Comparison of ENCODE assay signal across 1 cellular context in genomic region chr2:64767670-64768425, GRCh38.
TF ChIP-seq lines count a peak whose summit lies in the region.

No MANE protein-coding gene starts in this region.

TF ChIP-seq in HepG2, 621 proteins besides CTCF, POLR2A, EP300 and RAD21 (continued from another document and continues in another):
- no peak for TF ChIP-seq RNF219 (CRISPR knock-in tag; IDR thresholded peaks at IDR 0.05)
- no peak for TF ChIP-seq NFE2 (CRISPR knock-in tag; IDR thresholded peaks at IDR 0.05)
- TF ChIP-seq ZC3H4 (CRISPR knock-in tag; IDR thresholded peaks at IDR 0.05; ENCODE audit: borderline replicate concordance), result no peak
- no peak for TF ChIP-seq ZNF660 (CRISPR knock-in tag; IDR thresholded peaks at IDR 0.05; ENCODE audit: borderline replicate concordance, low read depth)
- no peak for TF ChIP-seq SATB2 (CRISPR knock-in tag; IDR thresholded peaks at IDR 0.05)
- TF ChIP-seq ZNF619 (CRISPR knock-in tag; IDR thresholded peaks at IDR 0.05), result peak; percentile 86; the same call in 1 of the 2 replicates
- TF ChIP-seq CENPX (CRISPR knock-in tag; IDR thresholded peaks at IDR 0.05), result no peak
- no peak for TF ChIP-seq ZFP62 (CRISPR knock-in tag; IDR thresholded peaks at IDR 0.05)
- TF ChIP-seq ISX (CRISPR knock-in tag; conservative IDR thresholded peaks at IDR 0.05), result no peak
- peak; percentile 69; the same call in 1 of the 2 replicates for TF ChIP-seq AHR (CRISPR knock-in tag; IDR thresholded peaks at IDR 0.05)
- TF ChIP-seq NR2C2 (CRISPR knock-in tag; IDR thresholded peaks at IDR 0.05; ENCODE audit: borderline replicate concordance), result peak; percentile 20; the same call in 1 of the 2 replicates
- TF ChIP-seq ZBTB20 (CRISPR knock-in tag; IDR thresholded peaks at IDR 0.05; ENCODE audit: borderline replicate concordance, low read depth), result 0 out of 2 replicates have a peak, but pooled peaks have one; percentile 14
- no peak; the same call in 1 of the 2 replicates for TF ChIP-seq TFDP2 (CRISPR knock-in tag; IDR thresholded peaks at IDR 0.05)
- TF ChIP-seq RFXAP (CRISPR knock-in tag; IDR thresholded peaks at IDR 0.05; ENCODE audit: borderline replicate concordance), result no peak
- 0 out of 2 replicates have a peak, but pooled peaks have one; percentile 21 for TF ChIP-seq ZNF550 (CRISPR knock-in tag; IDR thresholded peaks at IDR 0.05; ENCODE audit: borderline replicate concordance)
- no peak for TF ChIP-seq SKI (IDR thresholded peaks at IDR 0.05; ENCODE audit: partially characterized antibody)
- no peak for TF ChIP-seq PRPF4 (IDR thresholded peaks at IDR 0.05; ENCODE audit: low read depth, low read length, poor library complexity, severe bottlenecking)
- TF ChIP-seq PBX2 (CRISPR knock-in tag; IDR thresholded peaks at IDR 0.05), result no peak
- no peak for TF ChIP-seq MXI1 (IDR thresholded peaks at IDR 0.05; ENCODE audit: borderline replicate concordance, low read depth, low read length)
- no peak for TF ChIP-seq MYNN (CRISPR knock-in tag; IDR thresholded peaks at IDR 0.05; ENCODE audit: low read depth)
- TF ChIP-seq NAIF1 (CRISPR knock-in tag; IDR thresholded peaks at IDR 0.05; ENCODE audit: borderline replicate concordance), result no peak
- TF ChIP-seq ZIK1 (CRISPR knock-in tag; IDR thresholded peaks at IDR 0.05; ENCODE audit: borderline replicate concordance, low read depth), result no peak
- TF ChIP-seq KLF13 (CRISPR knock-in tag; IDR thresholded peaks at IDR 0.05), result no peak
- no peak for TF ChIP-seq CAMTA2 (CRISPR knock-in tag; IDR thresholded peaks at IDR 0.05; ENCODE audit: borderline replicate concordance)
- no peak for TF ChIP-seq ZBTB34 (CRISPR knock-in tag; IDR thresholded peaks at IDR 0.05)
- TF ChIP-seq ZNF605 (CRISPR knock-in tag; IDR thresholded peaks at IDR 0.05), result no peak
- TF ChIP-seq SSRP1 (CRISPR knock-in tag; IDR thresholded peaks at IDR 0.05), result no peak
- no peak for TF ChIP-seq ZNF777 (CRISPR knock-in tag; IDR thresholded peaks at IDR 0.05)
- TF ChIP-seq YEATS4 (CRISPR knock-in tag; IDR thresholded peaks at IDR 0.05; ENCODE audit: borderline replicate concordance), result peak; percentile 31; the same call in 1 of the 2 replicates
- no peak for TF ChIP-seq ZNF251 (CRISPR knock-in tag; IDR thresholded peaks at IDR 0.05)
- TF ChIP-seq ZNF414 (CRISPR knock-in tag; IDR thresholded peaks at IDR 0.05), result no peak
- TF ChIP-seq SRF (IDR thresholded peaks at IDR 0.05; ENCODE audit: low read depth, low read length), result no peak
- no peak for TF ChIP-seq NFATC3 (CRISPR knock-in tag; IDR thresholded peaks at IDR 0.05)
- TF ChIP-seq ZNF772 (CRISPR knock-in tag; IDR thresholded peaks at IDR 0.05), result no peak
- TF ChIP-seq ZNF350 (CRISPR knock-in tag; IDR thresholded peaks at IDR 0.05; ENCODE audit: borderline replicate concordance, low read depth), result peak; percentile 70; the same call in 1 of the 2 replicates
- no peak for TF ChIP-seq ZBTB21 (CRISPR knock-in tag; IDR thresholded peaks at IDR 0.05)
- TF ChIP-seq MTF2 (CRISPR knock-in tag; IDR thresholded peaks at IDR 0.05; ENCODE audit: borderline replicate concordance), result peak; percentile 83; the same call in 1 of the 2 replicates
- no peak for TF ChIP-seq ZNF510 (CRISPR knock-in tag; IDR thresholded peaks at IDR 0.05; ENCODE audit: low read depth)
- TF ChIP-seq TEF (CRISPR knock-in tag; IDR thresholded peaks at IDR 0.05), result no peak
- TF ChIP-seq PHB2 (IDR thresholded peaks at IDR 0.05; ENCODE audit: partially characterized antibody), result no peak
- TF ChIP-seq ZBTB2 (CRISPR knock-in tag; IDR thresholded peaks at IDR 0.05; ENCODE audit: low read depth), result 0 out of 2 replicates have a peak, but pooled peaks have one; percentile 35
- TF ChIP-seq CENPBD1 (CRISPR knock-in tag; IDR thresholded peaks at IDR 0.05; ENCODE audit: borderline replicate concordance, low read depth), result no peak
- no peak for TF ChIP-seq CREB3 (CRISPR knock-in tag; IDR thresholded peaks at IDR 0.05)
- no peak for TF ChIP-seq KLF6 (CRISPR knock-in tag; IDR thresholded peaks at IDR 0.05)
- no peak for TF ChIP-seq TP53 (CRISPR knock-in tag; conservative IDR thresholded peaks at IDR 0.05)
- TF ChIP-seq RBM39 (IDR thresholded peaks at IDR 0.05; ENCODE audit: low read depth, low read length, poor library complexity, severe bottlenecking), result peak; percentile 29
- TF ChIP-seq POLR2AphosphoS2 (IDR thresholded peaks at IDR 0.05; ENCODE audit: low read depth, low read length), result no peak
- TF ChIP-seq XRCC5 (optimal IDR thresholded peaks at IDR 0.05; ENCODE audit: low read length), result peak; percentile 70
- no peak for TF ChIP-seq ZNF234 (CRISPR knock-in tag; conservative IDR thresholded peaks at IDR 0.05)
- TF ChIP-seq ZNF607 (CRISPR knock-in tag; IDR thresholded peaks at IDR 0.05; ENCODE audit: borderline replicate concordance), result no peak
- TF ChIP-seq ZNF337 (CRISPR knock-in tag; IDR thresholded peaks at IDR 0.05; ENCODE audit: borderline replicate concordance, low read depth), result no peak
- TF ChIP-seq KMT2A (CRISPR knock-in tag; IDR thresholded peaks at IDR 0.05), result peak; percentile 42; the same call in 1 of the 2 replicates
- no peak for TF ChIP-seq SIN3A (IDR thresholded peaks at IDR 0.05; ENCODE audit: borderline replicate concordance, low read depth, low read length)
- peak; percentile 59; the same call in 1 of the 2 replicates for TF ChIP-seq ZNF225 (CRISPR knock-in tag; IDR thresholded peaks at IDR 0.05)
- TF ChIP-seq ZNF780A (CRISPR knock-in tag; IDR thresholded peaks at IDR 0.05), result peak; percentile 59; the same call in 1 of the 2 replicates
- no peak for TF ChIP-seq STAT5B (CRISPR knock-in tag; IDR thresholded peaks at IDR 0.05)
- no peak for TF ChIP-seq SNRNP70 (IDR thresholded peaks at IDR 0.05; ENCODE audit: low read depth, low read length)
- TF ChIP-seq GMEB2 (CRISPR knock-in tag; IDR thresholded peaks at IDR 0.05; ENCODE audit: low read depth), result no peak
- TF ChIP-seq CREB1 (IDR thresholded peaks at IDR 0.05), result no peak
- no peak for TF ChIP-seq CREB1 (CRISPR knock-in tag; IDR thresholded peaks at IDR 0.05)
- peak; percentile 78; the same call in 1 of the 2 replicates for TF ChIP-seq ZFP91 (CRISPR knock-in tag; IDR thresholded peaks at IDR 0.05; ENCODE audit: borderline replicate concordance)
- TF ChIP-seq TAF1 (CRISPR knock-in tag; IDR thresholded peaks at IDR 0.05), result no peak
- TF ChIP-seq ZNF577 (CRISPR knock-in tag; IDR thresholded peaks at IDR 0.05; ENCODE audit: borderline replicate concordance, low read depth), result no peak
